In the genomic region with DNA sequence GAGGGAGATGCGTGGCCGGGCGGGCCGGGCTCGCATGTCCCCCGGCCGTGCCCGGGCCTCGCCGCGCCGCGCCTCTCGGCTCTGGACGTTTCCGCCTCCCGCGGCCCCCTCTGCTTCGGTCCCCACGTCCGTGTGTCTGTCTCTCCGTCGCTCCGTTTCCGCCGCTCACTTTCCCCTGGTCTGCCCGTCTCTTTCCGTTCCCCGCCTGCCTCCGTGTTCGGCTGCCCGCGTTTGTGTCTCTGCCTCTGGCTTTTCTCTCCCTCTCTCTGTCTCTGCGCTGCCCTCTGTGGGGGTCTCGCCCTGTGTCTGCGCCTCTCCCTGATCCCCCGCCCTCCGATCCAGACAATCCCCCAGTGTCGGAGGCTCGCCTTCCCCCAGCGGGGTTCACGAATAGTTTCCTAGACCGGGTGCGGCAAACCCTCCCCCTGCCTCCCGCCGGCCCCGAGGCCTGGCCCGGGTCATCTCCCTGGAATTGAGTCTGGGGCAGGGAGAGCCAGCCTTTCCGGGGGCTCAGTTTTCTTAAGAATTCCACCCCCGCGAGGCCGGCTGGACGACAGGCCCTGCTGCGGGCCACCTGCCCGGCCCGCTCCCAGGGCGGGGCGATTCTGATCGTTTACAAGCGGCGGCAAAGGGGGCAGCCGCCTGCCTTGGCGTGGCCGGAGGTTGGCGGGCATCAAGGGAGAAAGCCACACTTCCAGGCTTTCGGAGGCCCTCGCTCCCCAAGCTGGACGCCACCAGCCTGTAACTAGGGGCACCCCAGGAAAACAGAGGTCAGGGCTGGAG, we compare ENCODE assay signal across 8 cellular contexts. TPM values are rescaled to one million over a fixed set of nuclear protein-coding genes. Genes with fewer than 3 reads are reported as not detected.
A peak's percentile ranks its signal among the peaks of the same experiment; 100 is the strongest.
DNase-seq lines count a peak whose midpoint lies in the region; ATAC-seq, FAIRE-seq and TF ChIP-seq lines count a peak whose summit lies in the region.

No MANE protein-coding gene starts in this region.

- peak overlapping the region; percentile 89 for H3K27ac Mint-ChIP-seq in activated CD4-positive, alpha-beta T cell treated with anti-CD3 and anti-CD28 coated beads, Interleukin-2, amount 10 ng/mL, durations not matched to agents 7 days and 5 days

- POLR2A ChIA-PET in activated CD4-positive, alpha-beta T cell treated with anti-CD3 and anti-CD28 coated beads, Interleukin-2, amount 10 ng/mL, durations not matched to agents 7 days and 5 days (lab: Charles Lee) = no interaction called here
- POLR2A ChIA-PET in H1 (lab: Charles Lee; ENCODE audit: partially characterized antibody) = interaction anchor here (0.9 to 2.4 kb wide), 3 partner anchors 14 to 310 kb away, joined by 4 to 9 read pairs (median 7); no protein-coding TSS in a partner anchor

- H3K9ac ChIP-seq in H1 (replicated peaks in 1 of 4; ENCODE audit: extremely low read depth in 1 of 4, low read depth in 3 of 4, low read length in 3 of 4) (peak overlapping the region in 3 of 4 experiments; percentile 4 to 42 (median 13); a peak in 4 of 7 replicates), mucosa of rectum (ENCODE audit: low read depth in 1 of 2, low read length in 2 of 2) (peak overlapping the region; percentile 99 to 100)

- H3K18ac ChIP-seq in H1 (ENCODE audit: extremely low read depth, low read length) = peak overlapping the region; percentile 48; the same call in 1 of the 2 replicates

- H3K9me3 Mint-ChIP-seq in activated CD4-positive, alpha-beta T cell treated with anti-CD3 and anti-CD28 coated beads, Interleukin-2, amount 10 ng/mL, durations not matched to agents 7 days and 5 days = no peaks in the 10 kb centered on the region

- H4K5ac ChIP-seq in H1 (ENCODE audit: insufficient read length, low read depth, low read length) = no peak overlapping the region

- peaks cover 34% of the 10 kb centered on the region for H3K4me1 Mint-ChIP-seq in activated CD4-positive, alpha-beta T cell treated with anti-CD3 and anti-CD28 coated beads, Interleukin-2, amount 10 ng/mL, durations not matched to agents 7 days and 5 days

- peak overlapping the region; percentile 91 to 96 for H3K4me2 ChIP-seq in H1 (ENCODE audit: insufficient read depth in 1 of 2, low read depth in 2 of 2, low read length in 2 of 2)

- H3K23me2 ChIP-seq in H1 (ENCODE audit: low read depth, low read length) = peaks cover 10% of the 10 kb centered on the region; the same call in 1 of the 2 replicates

- H2BK120ac ChIP-seq in H1 (replicated peaks; ENCODE audit: low read depth, low read length) = no peak overlapping the region

- peak overlapping the region; percentile 88 for H3K4me3 Mint-ChIP-seq in activated CD4-positive, alpha-beta T cell treated with anti-CD3 and anti-CD28 coated beads, Interleukin-2, amount 10 ng/mL, durations not matched to agents 7 days and 5 days

- H3K27me3 Mint-ChIP-seq in activated CD4-positive, alpha-beta T cell treated with anti-CD3 and anti-CD28 coated beads, Interleukin-2, amount 10 ng/mL, durations not matched to agents 7 days and 5 days = peaks cover 26% of the 10 kb centered on the region

- H3K36me3 ChIP-seq in H1 (ENCODE audit: control insufficient read depth in 2 of 4, insufficient read depth in 4 of 4, low read length in 3 of 4) = no peaks in the 10 kb centered on the region
- H3K36me3 ChIP-seq in mucosa of rectum (ENCODE audit: control insufficient read depth in 2 of 2, insufficient read depth in 2 of 2, low read length in 2 of 2) = no peaks in the 10 kb centered on the region
- H3K36me3 ChIP-seq in thoracic aorta = no peaks in the 10 kb centered on the region

- peak overlapping the region; percentile 88; the same call in 1 of the 2 replicates for H2BK15ac ChIP-seq in H1 (ENCODE audit: low read length)

- peak; percentile 29 for ATAC-seq in HG02678 (IDR thresholded peaks at IDR 0.05; ENCODE audit: unreplicated experiment)
- ATAC-seq in thoracic aorta (ENCODE audit: insufficient number of reproducible peaks, low FRiP score, low read depth) = no peak
- ATAC-seq in HG02610 (IDR thresholded peaks at IDR 0.05; ENCODE audit: unreplicated experiment) = no peak

- no peak for TF ChIP-seq RAD21 in H1 (IDR thresholded peaks at IDR 0.05 in 1 of 2, conservative IDR thresholded peaks at IDR 0.05 in 1 of 2; ENCODE audit: low read depth in 2 of 2, low read length in 2 of 2)

- no peak for TF ChIP-seq CTCF in H1 (IDR thresholded peaks at IDR 0.05; ENCODE audit: control extremely low read depth in 1 of 3, insufficient read depth in 1 of 3, low read depth in 1 of 3, low read length in 3 of 3)
- no peak for TF ChIP-seq CTCF in thoracic aorta (IDR thresholded peaks at IDR 0.05)

- H2AFZ ChIP-seq in H1 (ENCODE audit: low read length) = no peak overlapping the region

- H3K4ac ChIP-seq in H1 (replicated peaks; ENCODE audit: insufficient read length, low read depth, low read length) = no peak overlapping the region

- H2BK20ac ChIP-seq in H1 (ENCODE audit: low read length) = no peak overlapping the region

- FAIRE-seq in H1 (lab: Jason Lieb, UNC) = no peak
- FAIRE-seq in H54 (lab: Jason Lieb, UNC) = no peak

- H3K79me1 ChIP-seq in H1 (ENCODE audit: low read depth, low read length) = no peaks in the 10 kb centered on the region

- no peak overlapping the region; the same call in 1 of the 2 replicates for H2AK5ac ChIP-seq in H1 (ENCODE audit: low read depth, low read length)

- CTCF ChIA-PET in activated CD4-positive, alpha-beta T cell treated with anti-CD3 and anti-CD28 coated beads, Interleukin-2, amount 10 ng/mL, durations not matched to agents 7 days and 5 days (lab: Charles Lee) = interaction anchor here (1.0 to 1.6 kb wide), 3 partner anchors 11 to 300 kb away, joined by 3 read pairs; no protein-coding TSS in a partner anchor
- CTCF ChIA-PET in H1 (lab: Charles Lee; ENCODE audit: partially characterized antibody) = interaction anchor here (0.8 to 4.3 kb wide), 6 partner anchors 17 to 301 kb away, joined by 3 to 23 read pairs (median 6); no protein-coding TSS in a partner anchor

- peaks cover 2% of the 10 kb centered on the region for H3K36me3 Mint-ChIP-seq in activated CD4-positive, alpha-beta T cell treated with anti-CD3 and anti-CD28 coated beads, Interleukin-2, amount 10 ng/mL, durations not matched to agents 7 days and 5 days (ENCODE audit: low read depth)

- WGBS in H1 (ENCODE audit: extremely low coverage in 1 of 2, insufficient coverage in 1 of 2, insufficient read length in 1 of 2, insufficient replicate concordance in 2 of 2, low coverage in 1 of 2, low lambda C conversion rate in 2 of 2, missing lambda C conversion rate in 1 of 2), 2 experiments = 4% methylated on average over 42 of the region's 68 CpGs; no CpG with 5 or more reads in 1 of the 2 experiments

- DNase-seq in AG20443 (ENCODE audit: low spot score) (peak; percentile 67), H1 (ENCODE audit: low read depth in 1 of 2, low spot score in 2 of 2) (peak in 1 of 2 experiments; percentile 71), thoracic aorta (ENCODE audit: low spot score) (no peak), H54 (ENCODE audit: insufficient read length, low spot score) (no peak)
- DNase-seq in activated CD4-positive, alpha-beta T cell treated with anti-CD3 and anti-CD28 coated beads, Interleukin-2, amount 10 ng/mL, durations not matched to agents 7 days and 5 days = peak; percentile 63

- no peak overlapping the region for H3K14ac ChIP-seq in H1 (ENCODE audit: insufficient read length)

- H3K79me2 ChIP-seq in H1 (ENCODE audit: control insufficient read depth in 1 of 2, insufficient read depth in 2 of 2, low read length in 2 of 2) = no peaks in the 10 kb centered on the region

- peaks cover 4 to 17% (median 12%) of the 10 kb centered on the region in 4 experiments for H3K4me1 ChIP-seq in H1 (replicated peaks in 1 of 4; ENCODE audit: control insufficient read depth in 3 of 4, insufficient read depth in 4 of 4, low read length in 3 of 4)
- peaks cover 55 to 64% of the 10 kb centered on the region in 2 donors for H3K4me1 ChIP-seq in mucosa of rectum (ENCODE audit: control insufficient read depth in 2 of 2, insufficient read depth in 2 of 2, low read length in 2 of 2)
- H3K4me1 ChIP-seq in thoracic aorta (ENCODE audit: control insufficient read depth in 1 of 2, low read depth in 2 of 2) = peaks cover 11 to 57% of the 10 kb centered on the region in 2 donors

- H3K56ac ChIP-seq in H1 (replicated peaks; ENCODE audit: insufficient read length, low read depth, low read length) = no peak overlapping the region

- H3K27ac ChIP-seq in H1 (ENCODE audit: low read depth, low read length) (no peak overlapping the region), mucosa of rectum (ENCODE audit: low read depth in 2 of 2, low read length in 2 of 2) (peak overlapping the region; percentile 97 to 98), thoracic aorta (peak overlapping the region; percentile 81 to 87)

- TF ChIP-seq EP300 in H1 (IDR thresholded peaks at IDR 0.05; ENCODE audit: borderline replicate concordance in 1 of 2, low read depth in 2 of 2, low read length in 2 of 2) = no peak

- H4K91ac ChIP-seq in H1 (replicated peaks; ENCODE audit: insufficient read length, low read length) = peak overlapping the region; percentile 17

- peak overlapping the region; percentile 80; the same call in 1 of the 2 replicates for H2BK12ac ChIP-seq in H1 (ENCODE audit: low read depth, low read length)

- H2BK5ac ChIP-seq in H1 (ENCODE audit: low read depth, low read length) = no peak overlapping the region

- peaks cover 0 to 7% of the 10 kb centered on the region in 2 experiments for H4K20me1 ChIP-seq in H1 (replicated peaks in 1 of 2; ENCODE audit: control insufficient read depth in 1 of 2, insufficient read depth in 2 of 2, low read length in 2 of 2)

- TF ChIP-seq POLR2A in H1 (IDR thresholded peaks at IDR 0.05; ENCODE audit: control extremely low read depth in 1 of 2, low read depth in 2 of 2, low read length in 2 of 2) (no peak), H54 (IDR thresholded peaks at IDR 0.05; ENCODE audit: low read depth, low read length) (no peak)

- H4K8ac ChIP-seq in H1 (ENCODE audit: extremely low read depth, insufficient read depth, low read length) = peak overlapping the region; percentile 22

- H3K4me3 ChIP-seq in H1 (ENCODE audit: extremely low read depth in 1 of 4, insufficient read depth in 2 of 4, low read depth in 3 of 4, low read length in 4 of 4) (peak overlapping the region; percentile 58 to 77 (median 66)), mucosa of rectum (ENCODE audit: low read length in 2 of 2) (peak overlapping the region; percentile 87 to 98), thoracic aorta (peak overlapping the region; percentile 72)

- H3K27me3 ChIP-seq in H1 (replicated peaks in 1 of 4; ENCODE audit: control insufficient read depth in 3 of 4, extremely low read depth in 1 of 4, insufficient read depth in 3 of 4, low read length in 3 of 4) = peaks cover 24 to 50% (median 35%) of the 10 kb centered on the region in 4 experiments
- no peaks in the 10 kb centered on the region for H3K27me3 ChIP-seq in mucosa of rectum (ENCODE audit: control insufficient read depth in 2 of 2, insufficient read depth in 2 of 2, low read length in 2 of 2)
- H3K27me3 ChIP-seq in thoracic aorta (replicated peaks; ENCODE audit: insufficient read depth) = no peaks in the 10 kb centered on the region

- H3K23ac ChIP-seq in H1 (ENCODE audit: insufficient read length) = no peak overlapping the region

- H3K9me3 ChIP-seq in H1 (ENCODE audit: insufficient read depth in 2 of 2, low read depth in 1 of 2, low read length in 1 of 2) (no peaks in the 10 kb centered on the region), mucosa of rectum (ENCODE audit: control insufficient read depth in 2 of 2, low read length in 2 of 2) (no peaks in the 10 kb centered on the region), thoracic aorta (no peaks in the 10 kb centered on the region)

RNA-seq across cellular contexts. Expression of a gene that starts 0.8 kb away (rescaled TPM):
- 10 to 100 TPM; 17.5 to 22.0 TPM for total RNA-seq in activated CD4-positive, alpha-beta T cell treated with anti-CD3 and anti-CD28 coated beads, Interleukin-2, amount 10 ng/mL, durations not matched to agents 7 days and 5 days
- 9.7 and 10.4 TPM in 2 replicates for total RNA-seq in H1 (2021; fragmentation: NEBNext Ultra II Directional; extraction: Animal tissue kit (Norgen Biotek cat#: 25700))
- 8.7 and 10.8 TPM in 2 replicates for polyA plus RNA-seq in H1 (2011; rRNA removed)
- 10.4 TPM for polyA plus RNA-seq in H1 (2011; cell fraction: cytosol; rRNA removed)
- polyA plus RNA-seq in H1 (2011; cell fraction: nucleus; rRNA removed) = 11.9 TPM
- 5.2 to 10.1 TPM (median 8.0 TPM) in 4 replicates for polyA plus RNA-seq in H1 (2012, experiment 1 of 2)
- polyA plus RNA-seq in H1 (2012, experiment 2 of 2) = 6.4 TPM
- polyA plus RNA-seq in H1 (2013, experiment 1 of 2) = 5.8 TPM
- polyA plus RNA-seq in H1 (2013, experiment 2 of 2) = 6.8 TPM
- polyA minus RNA-seq in H1 (2011; rRNA and poly(A)+ RNA removed) = 7.4 and 9.7 TPM in 2 replicates
- 7.9 TPM for polyA minus RNA-seq in H1 (2011; cell fraction: cytosol; rRNA and poly(A)+ RNA removed)
- polyA minus RNA-seq in H1 (2011; cell fraction: nucleus; rRNA and poly(A)+ RNA removed) = 6.3 TPM
- total RNA-seq in thoracic aorta = 10 to 100 TPM; 77.0 to 82.0 TPM

RNA-seq across cellular contexts. Expression of a gene that starts 19.7 kb away (rescaled TPM):
- under 1 TPM in 1 of 2 experiments, not detected in 1; 0.10 TPM for total RNA-seq in activated CD4-positive, alpha-beta T cell treated with anti-CD3 and anti-CD28 coated beads, Interleukin-2, amount 10 ng/mL, durations not matched to agents 7 days and 5 days
- 0.69 and 0.76 TPM in 2 replicates for total RNA-seq in H1 (2021; fragmentation: NEBNext Ultra II Directional; extraction: Animal tissue kit (Norgen Biotek cat#: 25700))
- polyA plus RNA-seq in H1 (2011; rRNA removed) = 0.95 and 1.4 TPM in 2 replicates
- polyA plus RNA-seq in H1 (2011; cell fraction: cytosol; rRNA removed) = 0.44 TPM
- polyA plus RNA-seq in H1 (2011; cell fraction: nucleus; rRNA removed) = 0.93 TPM
- 0.29 to 1.0 TPM (median 0.73 TPM) in 4 replicates for polyA plus RNA-seq in H1 (2012, experiment 1 of 2)
- 0.64 TPM for polyA plus RNA-seq in H1 (2012, experiment 2 of 2)
- 1.4 TPM for polyA plus RNA-seq in H1 (2013, experiment 1 of 2)
- polyA plus RNA-seq in H1 (2013, experiment 2 of 2) = 1.1 TPM
- 0.22 and 0.24 TPM in 2 replicates for polyA minus RNA-seq in H1 (2011; rRNA and poly(A)+ RNA removed)
- polyA minus RNA-seq in H1 (2011; cell fraction: cytosol; rRNA and poly(A)+ RNA removed) = 1.7 TPM
- polyA minus RNA-seq in H1 (2011; cell fraction: nucleus; rRNA and poly(A)+ RNA removed) = 1.1 TPM
- total RNA-seq in thoracic aorta = under 1 TPM in 1 of 2 donors, not detected in 1; 0.41 TPM

Comparison
In these comparisons a context has a peak if more than half of its experiments do, and no peak if none do; other contexts are left out.
1. DNase-seq: peak in AG20443 (single experiment) and activated CD4-positive, alpha-beta T cell treated with anti-CD3 and anti-CD28 coated beads, Interleukin-2, amount 10 ng/mL, durations not matched to agents 7 days and 5 days (single experiment); none in thoracic aorta (single experiment) and H54 (single experiment).
2. Peak in every context shown above with its lines, with median percentiles within 50 percentile points of each other: H3K4me3 ChIP-seq.